ENCODE assay signal across 26 cellular contexts in genomic region chr3:190286014-190286413, GRCh38. TPM values are rescaled to one million over a fixed set of nuclear protein-coding genes. Genes with fewer than 3 reads are reported as not detected.
"Had no signal": no experiment of that assay in that cellular context is flagged by ENCODE, and none has a peak within 500 bp of the region (broad histone marks: within the 10 kb centered on the region; RNA-seq: fewer than 3 reads in every experiment).

No MANE protein-coding gene starts in this region.

- H3K27me3 ChIP-seq: ascending aorta, SJCRH30 had no signal

- H3K36me3 ChIP-seq: ascending aorta, SJCRH30 had no signal

- H3K4me3 ChIP-seq: ascending aorta, coronary artery, SJCRH30, SK-N-MC had no signal

- FAIRE-seq: TTC549 had no signal

- H3K27ac ChIP-seq: ascending aorta, coronary artery, SJCRH30, SK-N-MC had no signal

- ATAC-seq: activated CD4-positive, alpha-beta T cell treated with anti-CD3 and anti-CD28 coated beads for 36 hours; activated CD4-positive, CD25-positive, alpha-beta regulatory T cell treated with anti-CD3 and anti-CD28 coated beads, Interleukin-2, amount 50 U/mL, for 24 hours; activated CD8-positive, alpha-beta T cell treated with anti-CD3 and anti-CD28 coated beads, Interleukin-2, amount 10 ng/mL, durations not matched to agents 7 days and 5 days; WTC11 had no signal

- H3K9me3 ChIP-seq: SJCRH30 had no signal

- DNase-seq: activated CD4-positive, alpha-beta T cell treated with anti-CD3 and anti-CD28 coated beads for 36 hours; activated CD4-positive, alpha-beta T cell treated with anti-CD3 and anti-CD28 coated beads, Interleukin-2, amount 10 ng/mL, durations not matched to agents 7 days and 5 days; activated CD4-positive, alpha-beta T cell treated with anti-CD3 and anti-CD28 coated beads, Interleukin-2, amount 50 U/mL, for 48 hours; activated CD8-positive, alpha-beta T cell treated with anti-CD3 and anti-CD28 coated beads, Interleukin-2, amount 10 ng/mL, durations not matched to agents 7 days and 5 days; activated gamma-delta T cell; activated naive CD4-positive, alpha-beta T cell treated with Interleukin-2 at 50 U/mL for 16 hours; activated naive CD8-positive, alpha-beta T cell treated with anti-CD3 and anti-CD28 coated beads, Interleukin-2, amount 10 ng/mL, durations not matched to agents 7 days and 5 days; activated T-cell treated with anti-CD3 and anti-CD28 coated beads, Interleukin-2, amount 50 U/mL, for 24 hours; amygdala; NCI-H1092 treated with DMSO at 0.1 percent for 48 hours; NCI-H1417; NCI-H146; NCI-H187; NCI-H2081; NCI-H510A; NCI-H526; NCI-H748 treated with DMSO at 0.1 percent for 48 hours; NK-92 treated with Interleukin-12 subunit alpha and Interleukin-12 subunit beta, amount 100 ng/mL, for 24 hours; SHP77; SJCRH30 had no signal

- H3K4me1 ChIP-seq: ascending aorta, SJCRH30 had no signal

RNA-seq across cellular contexts. Expression of gene CLDN1, which starts 36.2 kb away (rescaled TPM):
- total RNA-seq: activated CD4-positive, alpha-beta T cell treated with anti-CD3 and anti-CD28 coated beads, Interleukin-2, amount 10 ng/mL, durations not matched to agents 7 days and 5 days; activated CD8-positive, alpha-beta T cell treated with anti-CD3 and anti-CD28 coated beads, Interleukin-2, amount 10 ng/mL, durations not matched to agents 7 days and 5 days; activated naive CD8-positive, alpha-beta T cell treated with anti-CD3 and anti-CD28 coated beads, Interleukin-2, amount 10 ng/mL, durations not matched to agents 7 days and 5 days had no signal
